12 cellular contexts compared by ENCODE assay signal in the genomic region with DNA sequence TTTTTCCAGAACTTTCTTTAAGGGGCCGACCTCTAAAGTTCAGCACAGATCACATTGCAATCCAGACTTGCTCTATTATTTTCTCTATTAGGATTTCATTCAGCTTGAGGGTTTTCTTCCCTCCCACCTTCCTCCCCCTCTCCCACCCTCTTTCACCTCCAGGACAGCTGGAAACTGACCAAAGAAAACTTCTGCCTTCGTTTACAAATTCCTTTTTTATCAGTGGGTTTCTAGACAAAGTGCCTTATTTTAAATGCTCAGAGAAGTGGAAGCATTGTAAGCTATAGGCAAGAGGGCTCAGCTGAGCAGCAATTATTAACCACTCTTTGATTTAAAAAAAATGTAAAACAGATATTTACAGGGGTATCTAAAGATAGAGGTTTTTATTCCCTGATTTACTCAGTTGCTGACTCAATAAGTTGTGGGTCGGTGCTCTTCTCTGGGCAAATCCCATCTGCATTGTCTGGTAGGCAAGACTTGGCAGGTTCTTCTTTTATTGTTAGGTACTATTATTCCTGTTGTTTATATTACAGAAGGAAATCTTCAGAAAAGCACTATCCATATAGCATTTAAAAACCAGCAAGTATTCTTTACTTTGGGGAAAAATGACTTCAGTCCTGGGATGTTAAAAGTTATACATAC.
DNase-seq lines count a peak whose midpoint lies in the region; ATAC-seq, FAIRE-seq and TF ChIP-seq lines count a peak whose summit lies in the region.
"Had no signal": no experiment of that assay in that cellular context is flagged by ENCODE, and none has a peak within 500 bp of the region (broad histone marks: within the 10 kb centered on the region; RNA-seq: fewer than 3 reads in every experiment).

No MANE protein-coding gene starts in this region.

- DNase-seq in ELR (ENCODE audit: low read depth) = peak; percentile 65
- peak; percentile 20 for DNase-seq in MCF 10A (ENCODE audit: unreplicated experiment)
- no peak for DNase-seq in kidney
- DNase-seq in midbrain (lab: John Stamatoyannopoulos, UW) = no peak
- DNase-seq in activated T-helper 1 cell treated with anti-CD3 and anti-CD28 coated beads, Interleukin-12 subunit alpha, Interleukin-12 subunit beta, Interleukin-2, Interleukin-4 antibody, amounts not matched to agents 30 ng/mL and 10 ng/mL and 1 ng/mL, durations not matched to agents 14 hours and 24 hours and 36 hours (ENCODE audit: low spot score) = no peak
- DNase-seq in NCI-H1048 (lab: John Stamatoyannopoulos, UW) = no peak
- DNase-seq: activated CD4-positive, alpha-beta T cell treated with anti-CD3 and anti-CD28 coated beads, Interleukin-2, amount 10 ng/mL, durations not matched to agents 7 days and 5 days; body of pancreas; DMS53 had no signal

- TF ChIP-seq CTCF in MCF 10A (IDR thresholded peaks at IDR 0.05; ENCODE audit: unreplicated experiment) (no peak), kidney (IDR thresholded peaks at IDR 0.05; ENCODE audit: borderline replicate concordance, extremely low read depth, insufficient read depth) (no peak)

- H3K4me3 Mint-ChIP-seq in MCF 10A (ENCODE audit: unreplicated experiment) = no peak overlapping the region
- H3K4me3 Mint-ChIP-seq in activated T-helper 1 cell treated with anti-CD3 and anti-CD28 coated beads, Interleukin-12 subunit alpha, Interleukin-12 subunit beta, Interleukin-2, Interleukin-4 antibody, amounts not matched to agents 30 ng/mL and 10 ng/mL and 1 ng/mL, durations not matched to agents 14 hours and 24 hours and 36 hours = no peak overlapping the region
- H3K4me3 Mint-ChIP-seq in activated T-helper 17 cell treated with anti-CD3 and anti-CD28 coated beads, Interleukin-2, amount 50 U/mL, for 72 hours = no peak overlapping the region
- H3K4me3 Mint-ChIP-seq: activated CD4-positive, alpha-beta T cell treated with anti-CD3 and anti-CD28 coated beads, Interleukin-2, amount 10 ng/mL, durations not matched to agents 7 days and 5 days had no signal

- CTCF ChIA-PET in MCF 10A (lab: Yijun Ruan, JAX) = no interaction called here

- no peak for ATAC-seq in activated T-helper 17 cell treated with anti-CD3 and anti-CD28 coated beads, Interleukin-2, amount 50 U/mL, for 72 hours (replicated peaks)
- ATAC-seq: body of pancreas had no signal

- peak overlapping the region; percentile 45 to 87 for H3K27ac ChIP-seq in kidney (ENCODE audit: low read depth in 2 of 2, low read length in 2 of 2)
- peak overlapping the region; percentile 79 for H3K27ac ChIP-seq in skeletal muscle tissue (ENCODE audit: low read depth, low read length)
- H3K27ac ChIP-seq: KMS-11 had no signal

- POLR2A ChIA-PET in MCF 10A (lab: Yijun Ruan, JAX) = no interaction called here

- H3K36me3 Mint-ChIP-seq in MCF 10A (ENCODE audit: insufficient read depth, unreplicated experiment) = no peaks in the 10 kb centered on the region
- H3K36me3 Mint-ChIP-seq in activated T-helper 1 cell treated with anti-CD3 and anti-CD28 coated beads, Interleukin-12 subunit alpha, Interleukin-12 subunit beta, Interleukin-2, Interleukin-4 antibody, amounts not matched to agents 30 ng/mL and 10 ng/mL and 1 ng/mL, durations not matched to agents 14 hours and 24 hours and 36 hours (ENCODE audit: low read depth) = peaks cover 2% of the 10 kb centered on the region
- H3K36me3 Mint-ChIP-seq in activated T-helper 17 cell treated with anti-CD3 and anti-CD28 coated beads, Interleukin-2, amount 50 U/mL, for 72 hours (ENCODE audit: low read depth) = no peaks in the 10 kb centered on the region

- no peaks in the 10 kb centered on the region for H3K36me3 ChIP-seq in kidney (ENCODE audit: control insufficient read depth in 1 of 2, insufficient read depth in 2 of 2, low read length in 2 of 2)
- no peaks in the 10 kb centered on the region for H3K36me3 ChIP-seq in skeletal muscle tissue (ENCODE audit: control insufficient read depth in 3 of 3, insufficient read depth in 3 of 3, low read length in 3 of 3)

- no peaks in the 10 kb centered on the region for H3K9me3 ChIP-seq in kidney (ENCODE audit: control insufficient read depth in 1 of 2, low read length in 2 of 2)
- no peaks in the 10 kb centered on the region for H3K9me3 ChIP-seq in skeletal muscle tissue (ENCODE audit: control insufficient read depth in 3 of 3, low read length in 3 of 3)
- H3K9me3 ChIP-seq: body of pancreas had no signal

- BruUV-seq in MCF 10A (replicated peaks; lab: Mats Ljungman, UMichigan) = no TSS peak

- H3K9me3 Mint-ChIP-seq in MCF 10A (ENCODE audit: unreplicated experiment) = no peaks in the 10 kb centered on the region
- H3K9me3 Mint-ChIP-seq in activated T-helper 1 cell treated with anti-CD3 and anti-CD28 coated beads, Interleukin-12 subunit alpha, Interleukin-12 subunit beta, Interleukin-2, Interleukin-4 antibody, amounts not matched to agents 30 ng/mL and 10 ng/mL and 1 ng/mL, durations not matched to agents 14 hours and 24 hours and 36 hours = no peaks in the 10 kb centered on the region
- no peaks in the 10 kb centered on the region for H3K9me3 Mint-ChIP-seq in activated T-helper 17 cell treated with anti-CD3 and anti-CD28 coated beads, Interleukin-2, amount 50 U/mL, for 72 hours

- H3K4me3 ChIP-seq in kidney (ENCODE audit: low read length in 2 of 2) (peak overlapping the region; percentile 65 to 69), skeletal muscle tissue (ENCODE audit: low read length in 3 of 3) (peak overlapping the region; percentile 27 to 84 (median 73))
- H3K4me3 ChIP-seq: body of pancreas had no signal

- H3K4me1 ChIP-seq in kidney (ENCODE audit: control insufficient read depth in 1 of 2, insufficient read depth in 1 of 2, low read depth in 1 of 2, low read length in 2 of 2) (no peaks in the 10 kb centered on the region), skeletal muscle tissue (ENCODE audit: control insufficient read depth in 3 of 3, insufficient read depth in 3 of 3, low read length in 3 of 3) (peaks cover 0 to 10% (median 4%) of the 10 kb centered on the region in 3 donors)

- FAIRE-seq in kidney (lab: Jason Lieb, UNC) = no peak

- peaks cover 13% of the 10 kb centered on the region for H3K4me1 Mint-ChIP-seq in MCF 10A (ENCODE audit: insufficient read depth, unreplicated experiment)
- peaks cover 13% of the 10 kb centered on the region for H3K4me1 Mint-ChIP-seq in activated T-helper 1 cell treated with anti-CD3 and anti-CD28 coated beads, Interleukin-12 subunit alpha, Interleukin-12 subunit beta, Interleukin-2, Interleukin-4 antibody, amounts not matched to agents 30 ng/mL and 10 ng/mL and 1 ng/mL, durations not matched to agents 14 hours and 24 hours and 36 hours (ENCODE audit: low read depth)
- H3K4me1 Mint-ChIP-seq in activated T-helper 17 cell treated with anti-CD3 and anti-CD28 coated beads, Interleukin-2, amount 50 U/mL, for 72 hours = peaks cover 5% of the 10 kb centered on the region

- H3K27me3 Mint-ChIP-seq in MCF 10A (ENCODE audit: insufficient read depth, unreplicated experiment) = no peaks in the 10 kb centered on the region
- no peaks in the 10 kb centered on the region for H3K27me3 Mint-ChIP-seq in activated T-helper 1 cell treated with anti-CD3 and anti-CD28 coated beads, Interleukin-12 subunit alpha, Interleukin-12 subunit beta, Interleukin-2, Interleukin-4 antibody, amounts not matched to agents 30 ng/mL and 10 ng/mL and 1 ng/mL, durations not matched to agents 14 hours and 24 hours and 36 hours (ENCODE audit: insufficient read depth)
- H3K27me3 Mint-ChIP-seq in activated T-helper 17 cell treated with anti-CD3 and anti-CD28 coated beads, Interleukin-2, amount 50 U/mL, for 72 hours = no peaks in the 10 kb centered on the region
- H3K27me3 Mint-ChIP-seq: activated CD4-positive, alpha-beta T cell treated with anti-CD3 and anti-CD28 coated beads, Interleukin-2, amount 10 ng/mL, durations not matched to agents 7 days and 5 days had no signal

- H3K9ac ChIP-seq in kidney (ENCODE audit: low read length in 2 of 2) (peak overlapping the region; percentile 25 to 62), skeletal muscle tissue (ENCODE audit: low read depth in 1 of 3, low read length in 3 of 3) (peak overlapping the region in 2 of 3 donors; percentile 27 to 57)
- H3K9ac ChIP-seq: KMS-11 had no signal

- H3K27me3 ChIP-seq in skeletal muscle tissue (ENCODE audit: control insufficient read depth in 3 of 3, insufficient read depth in 3 of 3, low read length in 3 of 3) = no peaks in the 10 kb centered on the region
- H3K27me3 ChIP-seq: body of pancreas had no signal

- no peak overlapping the region for H3K27ac Mint-ChIP-seq in MCF 10A (ENCODE audit: low read depth, unreplicated experiment)
- H3K27ac Mint-ChIP-seq in activated T-helper 1 cell treated with anti-CD3 and anti-CD28 coated beads, Interleukin-12 subunit alpha, Interleukin-12 subunit beta, Interleukin-2, Interleukin-4 antibody, amounts not matched to agents 30 ng/mL and 10 ng/mL and 1 ng/mL, durations not matched to agents 14 hours and 24 hours and 36 hours = no peak overlapping the region
- no peak overlapping the region for H3K27ac Mint-ChIP-seq in activated T-helper 17 cell treated with anti-CD3 and anti-CD28 coated beads, Interleukin-2, amount 50 U/mL, for 72 hours
- H3K27ac Mint-ChIP-seq: activated CD4-positive, alpha-beta T cell treated with anti-CD3 and anti-CD28 coated beads, Interleukin-2, amount 10 ng/mL, durations not matched to agents 7 days and 5 days had no signal

- intact Hi-C loops in MCF 10A (cut with micrococcal nuclease) = no loop called here
- intact Hi-C loops in kidney (cut with DNase I) = no loop called here
- intact Hi-C loops in activated T-helper 1 cell treated with anti-CD3 and anti-CD28 coated beads, Interleukin-12 subunit alpha, Interleukin-12 subunit beta, Interleukin-2, Interleukin-4 antibody, amounts not matched to agents 30 ng/mL and 10 ng/mL and 1 ng/mL, durations not matched to agents 14 hours and 24 hours and 36 hours (cut with micrococcal nuclease) = no loop called here

Comparison
In these comparisons a context has a peak if more than half of its experiments do, and no peak if none do; other contexts are left out.
1. DNase-seq: peak in ELR (single experiment) and MCF 10A (single experiment); none in kidney (single experiment), midbrain (single experiment), activated T-helper 1 cell treated with anti-CD3 and anti-CD28 coated beads, Interleukin-12 subunit alpha, Interleukin-12 subunit beta, Interleukin-2, Interleukin-4 antibody, amounts not matched to agents 30 ng/mL and 10 ng/mL and 1 ng/mL, durations not matched to agents 14 hours and 24 hours and 36 hours (single experiment) and NCI-H1048 (single experiment).